1 cellular context compared by ENCODE assay signal in the genomic region with DNA sequence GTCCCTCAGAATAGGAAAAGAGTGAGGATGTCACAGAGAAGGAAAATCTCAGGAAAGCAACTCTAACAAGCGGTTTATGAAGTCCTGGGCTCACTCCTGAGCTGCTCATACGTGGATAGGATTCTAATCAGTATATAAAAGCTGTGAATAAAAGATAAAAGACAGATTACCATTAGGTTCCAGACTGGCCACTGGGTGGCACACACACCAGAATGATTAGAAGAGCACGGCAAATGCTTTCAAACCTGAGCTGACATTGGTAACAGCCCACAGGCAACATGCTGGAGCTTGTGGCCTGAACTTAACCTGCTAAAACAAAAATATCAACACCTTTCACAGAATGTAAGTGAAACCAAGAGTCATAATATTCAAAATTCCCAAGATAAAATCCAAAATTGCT.
TF ChIP-seq lines count a peak whose summit lies in the region.

No MANE protein-coding gene starts in this region.

TF ChIP-seq in liver, 16 proteins besides CTCF, POLR2A, EP300 and RAD21 (continued from another document):
- peak; percentile 30 for TF ChIP-seq YY1 (IDR thresholded peaks at IDR 0.05)
- peak in 1 of 2 donors; percentile 3 for TF ChIP-seq RXRA (IDR thresholded peaks at IDR 0.05)
- TF ChIP-seq GABPA (IDR thresholded peaks at IDR 0.05 in 1 of 2, conservative IDR thresholded peaks at IDR 0.05 in 1 of 2) = no peak
